In genomic region chr19:45730389-45731288, GRCh38 we compare ENCODE assay signal across 1 cellular context.
TF ChIP-seq lines count a peak whose summit lies in the region.

A gene with protein sequence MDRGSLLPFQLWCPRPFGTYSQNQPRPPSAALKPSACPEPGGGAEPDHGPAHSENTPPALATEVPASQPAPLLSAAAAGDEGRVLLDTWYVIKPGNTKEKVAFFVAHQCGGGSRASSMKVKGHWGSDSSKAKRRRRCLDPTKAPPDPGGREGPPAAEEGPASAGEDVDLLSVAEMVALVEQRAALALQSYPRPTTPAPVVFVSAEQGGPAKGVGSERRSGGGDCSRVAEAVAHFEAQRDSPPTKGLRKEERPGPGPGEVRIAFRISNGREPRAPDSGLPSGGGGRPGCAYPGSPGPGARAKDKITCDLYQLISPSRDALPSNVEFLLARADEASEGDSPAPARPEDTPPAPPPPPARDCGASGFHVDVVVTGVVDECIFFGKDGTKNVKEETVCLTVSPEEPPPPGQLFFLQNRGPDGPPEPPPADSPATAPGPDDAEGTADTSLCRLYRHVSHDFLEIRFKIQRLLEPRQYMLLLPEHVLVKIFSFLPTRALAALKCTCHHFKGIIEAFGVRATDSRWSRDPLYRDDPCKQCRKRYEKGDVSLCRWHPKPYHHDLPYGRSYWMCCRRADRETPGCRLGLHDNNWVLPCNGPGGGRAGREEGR (minus strand): TSS chr19:45730896. CDS start chr19:45713495, 17,401 bp downstream.

TF ChIP-seq in GM12878, 131 proteins besides CTCF, POLR2A, EP300 and RAD21 (continued from another document and continues in another):
- TF ChIP-seq RELB (IDR thresholded peaks at IDR 0.05; ENCODE audit: low read depth) (peak; percentile 74; the same call in 1 of the 2 replicates), PML (IDR thresholded peaks at IDR 0.05; ENCODE audit: low read length) (peak; percentile 49; the same call in 1 of the 2 replicates), TARDBP (IDR thresholded peaks at IDR 0.05; ENCODE audit: borderline replicate concordance) (peak; percentile 92; the same call in 1 of the 2 replicates), STAT1 (conservative IDR thresholded peaks at IDR 0.05) (0 out of 2 replicates have a peak, but pooled peaks have one; percentile 44), POLR2AphosphoS5 (IDR thresholded peaks at IDR 0.05; ENCODE audit: low read length) (no peak), SIX5 (IDR thresholded peaks at IDR 0.05; ENCODE audit: low read depth, low read length, severe bottlenecking) (peak; percentile 98), IKZF1 (conservative IDR thresholded peaks at IDR 0.05) (peak; percentile 99), FOS (IDR thresholded peaks at IDR 0.05; ENCODE audit: borderline replicate concordance, extremely low read depth, insufficient read length) (no peak), ATF7 (IDR thresholded peaks at IDR 0.05; ENCODE audit: low read depth) (peak; percentile 38; the same call in 1 of the 2 replicates), POU2F2 (IDR thresholded peaks at IDR 0.05; ENCODE audit: borderline replicate concordance, low read depth, low read length) (peak; percentile 83; the same call in 2 of the 3 replicates), TCF7 (IDR thresholded peaks at IDR 0.05; ENCODE audit: borderline replicate concordance) (no peak), CREB1 (IDR thresholded peaks at IDR 0.05; ENCODE audit: low read depth) (peak; percentile 86), ZNF687 (IDR thresholded peaks at IDR 0.05) (no peak), TAF1 (IDR thresholded peaks at IDR 0.05; ENCODE audit: borderline replicate concordance, low read depth, low read length) (peak; percentile 79), WRNIP1 (IDR thresholded peaks at IDR 0.05; ENCODE audit: borderline replicate concordance, low read depth, low read length) (no peak), CBX5 (IDR thresholded peaks at IDR 0.05; ENCODE audit: low read depth) (no peak), RELA (IDR thresholded peaks at IDR 0.05; ENCODE audit: borderline replicate concordance, partially characterized antibody) (peak; percentile 94), MEF2A (IDR thresholded peaks at IDR 0.05; ENCODE audit: insufficient read depth, low read depth, low read length) (0 out of 2 replicates have a peak, but pooled peaks have one; percentile 9), ASH2L (IDR thresholded peaks at IDR 0.05; ENCODE audit: borderline replicate concordance, low read depth) (no peak), RCOR1 (conservative IDR thresholded peaks at IDR 0.05; ENCODE audit: low read depth, low read length) (0 out of 2 replicates have a peak, but pooled peaks have one; percentile 32), CREM (IDR thresholded peaks at IDR 0.05; ENCODE audit: low read depth) (peak; percentile 96), PKNOX1 (IDR thresholded peaks at IDR 0.05) (0 out of 2 replicates have a peak, but pooled peaks have one; percentile 6), SP1 (IDR thresholded peaks at IDR 0.05; ENCODE audit: low read depth, low read length) (peak; percentile 17), FOXK2 (IDR thresholded peaks at IDR 0.05) (no peak), MTA3 (IDR thresholded peaks at IDR 0.05; ENCODE audit: borderline replicate concordance, low read length) (no peak), YY1 (IDR thresholded peaks at IDR 0.05; ENCODE audit: low read depth, low read length) (peak; percentile 95), YBX1 (IDR thresholded peaks at IDR 0.05) (no peak), SMAD5 (IDR thresholded peaks at IDR 0.05; ENCODE audit: low read depth) (peak; percentile 73; the same call in 1 of the 2 replicates), ZNF207 (IDR thresholded peaks at IDR 0.05; ENCODE audit: borderline replicate concordance) (no peak; the same call in 1 of the 2 replicates), NFIC (IDR thresholded peaks at IDR 0.05; ENCODE audit: low read depth, low read length) (no peak), SIN3A (IDR thresholded peaks at IDR 0.05; ENCODE audit: low read depth, low read length) (peak; percentile 90), RFX5 (IDR thresholded peaks at IDR 0.05; ENCODE audit: low read depth, low read length) (0 out of 2 replicates have a peak, but pooled peaks have one; percentile 22), ATF3 (IDR thresholded peaks at IDR 0.05; ENCODE audit: borderline replicate concordance, extremely low read depth, low read depth, low read length) (no peak), ZNF384 (IDR thresholded peaks at IDR 0.05; ENCODE audit: borderline replicate concordance, low read depth, low read length) (0 out of 2 replicates have a peak, but pooled peaks have one; percentile 3), JUND (IDR thresholded peaks at IDR 0.05; ENCODE audit: low read depth, low read length) (no peak), ZZZ3 (IDR thresholded peaks at IDR 0.05; ENCODE audit: control insufficient read depth, insufficient read length, low read depth) (no peak), ATF2 (IDR thresholded peaks at IDR 0.05; ENCODE audit: low read length) (no peak), BACH1 (IDR thresholded peaks at IDR 0.05; ENCODE audit: borderline replicate concordance) (no peak), NBN (IDR thresholded peaks at IDR 0.05) (peak; percentile 67), TCF12 (IDR thresholded peaks at IDR 0.05; ENCODE audit: low read depth, low read length) (peak; percentile 9; the same call in 1 of the 2 replicates), KAT2A (conservative IDR thresholded peaks at IDR 0.05; ENCODE audit: control insufficient read depth, low read depth, low read length) (no peak), IKZF2 (IDR thresholded peaks at IDR 0.05) (peak; percentile 20 to 31; a peak in 2 of 4 replicates)
- TF ChIP-seq, protein P1, sequence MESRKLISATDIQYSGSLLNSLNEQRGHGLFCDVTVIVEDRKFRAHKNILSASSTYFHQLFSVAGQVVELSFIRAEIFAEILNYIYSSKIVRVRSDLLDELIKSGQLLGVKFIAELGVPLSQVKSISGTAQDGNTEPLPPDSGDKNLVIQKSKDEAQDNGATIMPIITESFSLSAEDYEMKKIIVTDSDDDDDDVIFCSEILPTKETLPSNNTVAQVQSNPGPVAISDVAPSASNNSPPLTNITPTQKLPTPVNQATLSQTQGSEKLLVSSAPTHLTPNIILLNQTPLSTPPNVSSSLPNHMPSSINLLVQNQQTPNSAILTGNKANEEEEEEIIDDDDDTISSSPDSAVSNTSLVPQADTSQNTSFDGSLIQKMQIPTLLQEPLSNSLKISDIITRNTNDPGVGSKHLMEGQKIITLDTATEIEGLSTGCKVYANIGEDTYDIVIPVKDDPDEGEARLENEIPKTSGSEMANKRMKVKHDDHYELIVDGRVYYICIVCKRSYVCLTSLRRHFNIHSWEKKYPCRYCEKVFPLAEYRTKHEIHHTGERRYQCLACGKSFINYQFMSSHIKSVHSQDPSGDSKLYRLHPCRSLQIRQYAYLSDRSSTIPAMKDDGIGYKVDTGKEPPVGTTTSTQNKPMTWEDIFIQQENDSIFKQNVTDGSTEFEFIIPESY (IDR thresholded peaks at IDR 0.05): no peak
- TF ChIP-seq, protein P2, sequence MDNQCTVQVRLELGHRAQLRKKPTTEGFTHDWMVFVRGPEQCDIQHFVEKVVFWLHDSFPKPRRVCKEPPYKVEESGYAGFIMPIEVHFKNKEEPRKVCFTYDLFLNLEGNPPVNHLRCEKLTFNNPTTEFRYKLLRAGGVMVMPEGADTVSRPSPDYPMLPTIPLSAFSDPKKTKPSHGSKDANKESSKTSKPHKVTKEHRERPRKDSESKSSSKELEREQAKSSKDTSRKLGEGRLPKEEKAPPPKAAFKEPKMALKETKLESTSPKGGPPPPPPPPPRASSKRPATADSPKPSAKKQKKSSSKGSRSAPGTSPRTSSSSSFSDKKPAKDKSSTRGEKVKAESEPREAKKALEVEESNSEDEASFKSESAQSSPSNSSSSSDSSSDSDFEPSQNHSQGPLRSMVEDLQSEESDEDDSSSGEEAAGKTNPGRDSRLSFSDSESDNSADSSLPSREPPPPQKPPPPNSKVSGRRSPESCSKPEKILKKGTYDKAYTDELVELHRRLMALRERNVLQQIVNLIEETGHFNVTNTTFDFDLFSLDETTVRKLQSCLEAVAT (IDR thresholded peaks at IDR 0.05): peak; percentile 99
- TF ChIP-seq, protein P3, sequence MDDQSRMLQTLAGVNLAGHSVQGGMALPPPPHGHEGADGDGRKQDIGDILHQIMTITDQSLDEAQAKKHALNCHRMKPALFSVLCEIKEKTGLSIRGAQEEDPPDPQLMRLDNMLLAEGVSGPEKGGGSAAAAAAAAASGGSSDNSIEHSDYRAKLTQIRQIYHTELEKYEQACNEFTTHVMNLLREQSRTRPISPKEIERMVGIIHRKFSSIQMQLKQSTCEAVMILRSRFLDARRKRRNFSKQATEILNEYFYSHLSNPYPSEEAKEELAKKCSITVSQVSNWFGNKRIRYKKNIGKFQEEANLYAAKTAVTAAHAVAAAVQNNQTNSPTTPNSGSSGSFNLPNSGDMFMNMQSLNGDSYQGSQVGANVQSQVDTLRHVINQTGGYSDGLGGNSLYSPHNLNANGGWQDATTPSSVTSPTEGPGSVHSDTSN (IDR thresholded peaks at IDR 0.05; ENCODE audit: insufficient replicate concordance, low read depth, low read length): peak; percentile 1
